30 cellular contexts compared by ENCODE assay signal in the genomic region with DNA sequence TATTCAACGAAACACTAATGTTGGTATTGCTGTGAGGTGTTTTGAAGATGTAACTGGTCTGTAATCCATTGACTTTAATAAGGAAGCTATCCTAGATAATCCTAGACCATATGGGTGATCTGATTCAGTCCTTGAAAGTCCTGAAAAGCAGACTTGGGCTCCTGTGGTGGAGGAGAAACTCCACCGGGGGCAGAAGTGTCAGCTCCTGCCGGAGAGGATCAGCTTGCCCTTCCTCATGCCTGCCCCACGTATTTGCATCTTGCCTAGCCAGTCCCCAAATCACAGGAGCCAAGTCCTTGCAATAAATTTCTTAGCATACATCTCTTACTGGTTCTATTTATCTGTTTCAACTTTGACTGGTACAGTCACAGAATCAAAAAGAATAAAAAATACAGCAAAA.
DNase-seq lines count a peak whose midpoint lies in the region; ATAC-seq and TF ChIP-seq lines count a peak whose summit lies in the region.
"Had no signal": no experiment of that assay in that cellular context is flagged by ENCODE, and none has a peak within 500 bp of the region (broad histone marks: within the 10 kb centered on the region; RNA-seq: fewer than 3 reads in every experiment).

No MANE protein-coding gene starts in this region.

- H3K27me3 ChIP-seq in Karpas-422 (ENCODE audit: low read length) (peaks cover 3% of the 10 kb centered on the region; the same call in 1 of the 2 replicates), gastrocnemius medialis (no peaks in the 10 kb centered on the region)
- H3K27me3 ChIP-seq: ascending aorta, gastroesophageal sphincter, hepatocyte, ovary, upper lobe of left lung had no signal

- H3K4me1 ChIP-seq in Karpas-422 (ENCODE audit: low read length) (peaks cover 11% of the 10 kb centered on the region), gastrocnemius medialis (no peaks in the 10 kb centered on the region)
- H3K4me1 ChIP-seq: ascending aorta, gastroesophageal sphincter, upper lobe of left lung had no signal

- H3K36me3 Mint-ChIP-seq in WTC11 = no peaks in the 10 kb centered on the region
- no peaks in the 10 kb centered on the region for H3K36me3 Mint-ChIP-seq in nephron progenitor cell (ENCODE audit: low read depth)
- H3K36me3 Mint-ChIP-seq: activated naive CD8-positive, alpha-beta T cell treated with anti-CD3 and anti-CD28 coated beads, Interleukin-2, amount 10 ng/mL, durations not matched to agents 7 days and 5 days; stimulated activated memory B cell treated with anti-CD40 and anti-IgM and Interleukin-4, amounts not matched to agents 10 μg/mL and 1 μg/mL and 100 μg/mL, for 72 hours had no signal

- TF ChIP-seq CTCF in WTC11 (IDR thresholded peaks at IDR 0.05) (no peak), nephron progenitor cell (IDR thresholded peaks at IDR 0.05) (no peak), gastrocnemius medialis (IDR thresholded peaks at IDR 0.05 in 4 of 5, conservative IDR thresholded peaks at IDR 0.05 in 1 of 5) (no peak)

- H3K4me1 Mint-ChIP-seq in WTC11 (peaks cover 13% of the 10 kb centered on the region), nephron progenitor cell (peaks cover 38% of the 10 kb centered on the region)
- H3K4me1 Mint-ChIP-seq: activated naive CD8-positive, alpha-beta T cell treated with anti-CD3 and anti-CD28 coated beads, Interleukin-2, amount 10 ng/mL, durations not matched to agents 7 days and 5 days; immature natural killer cell; stimulated activated memory B cell treated with anti-CD40 and anti-IgM and Interleukin-4, amounts not matched to agents 10 μg/mL and 1 μg/mL and 100 μg/mL, for 72 hours had no signal

- in situ Hi-C loops in gastrocnemius medialis (cut with MboI; ENCODE audit: low sequenced_read_pairs in 4 of 4) = no loop called here

- no peak overlapping the region for H3K27ac ChIP-seq in Karpas-422 (ENCODE audit: low read length)
- H3K27ac ChIP-seq in gastrocnemius medialis = no peak overlapping the region
- H3K27ac ChIP-seq: 22Rv1, ascending aorta, C4-2B, gastroesophageal sphincter, hepatocyte, ovary, upper lobe of left lung had no signal

- no peak overlapping the region for H3K9ac ChIP-seq in Karpas-422 (ENCODE audit: low read length)

- no peaks in the 10 kb centered on the region for H3K79me2 ChIP-seq in Karpas-422 (ENCODE audit: low read length)
- H3K79me2 ChIP-seq: hepatocyte had no signal

- H4K20me1 ChIP-seq in Karpas-422 (ENCODE audit: insufficient read depth, low read depth, low read length) = no peaks in the 10 kb centered on the region

- TF ChIP-seq POLR2A in gastrocnemius medialis (IDR thresholded peaks at IDR 0.05) = no peak

- H3K27me3 Mint-ChIP-seq in WTC11 (ENCODE audit: low read depth) (no peaks in the 10 kb centered on the region), nephron progenitor cell (ENCODE audit: low read depth, poor library complexity) (peaks cover 27% of the 10 kb centered on the region)
- H3K27me3 Mint-ChIP-seq: activated naive CD8-positive, alpha-beta T cell treated with anti-CD3 and anti-CD28 coated beads, Interleukin-2, amount 10 ng/mL, durations not matched to agents 7 days and 5 days; stimulated activated memory B cell treated with anti-CD40 and anti-IgM and Interleukin-4, amounts not matched to agents 10 μg/mL and 1 μg/mL and 100 μg/mL, for 72 hours had no signal

- no peak overlapping the region for H2AFZ ChIP-seq in Karpas-422 (ENCODE audit: low read length)
- H2AFZ ChIP-seq: hepatocyte had no signal

- DNase-seq in DMS 273 (lab: John Stamatoyannopoulos, UW; ENCODE audit: unreplicated experiment) (peak; percentile 54), DMS 273 treated with DMSO at 0.1 percent for 48 hours (lab: John Stamatoyannopoulos, UW) (no peak), Karpas-422 (no peak), WTC11 (ENCODE audit: low spot score) (peak; percentile 51), nephron progenitor cell (peak; percentile 9), gastrocnemius medialis (no peak)
- no peak for DNase-seq in activated CD4-positive, CD25-positive, alpha-beta regulatory T cell treated with anti-CD3 and anti-CD28 coated beads, Interleukin-2, amount 50 U/mL, for 72 hours
- DNase-seq: activated CD4-positive, alpha-beta T cell treated with anti-CD3 and anti-CD28 coated beads for 4 hours; activated effector memory CD4-positive, alpha-beta T cell treated with anti-CD3 and anti-CD28 coated beads, Interleukin-2, amount 50 U/mL, for 16 hours; activated naive CD8-positive, alpha-beta T cell treated with anti-CD3 and anti-CD28 coated beads, Interleukin-2, amount 10 ng/mL, durations not matched to agents 7 days and 5 days; COR-L47; DMS79; immature natural killer cell; left colon; mucosa of descending colon; NCI-H1105 treated with DMSO at 0.1 percent for 48 hours; NCI-H187 treated with DMSO at 0.1 percent for 48 hours; ovary; SIG-M5; substantia nigra; upper lobe of left lung had no signal

- H3K4me3 ChIP-seq in Karpas-422 (ENCODE audit: low read length) = no peak overlapping the region
- H3K4me3 ChIP-seq in gastrocnemius medialis = no peak overlapping the region
- H3K4me3 ChIP-seq: ascending aorta, gastroesophageal sphincter, hepatocyte, K562, mucosa of descending colon, ovary, upper lobe of left lung had no signal

- H3K9me3 ChIP-seq in Karpas-422 (ENCODE audit: low read length) (no peaks in the 10 kb centered on the region), gastrocnemius medialis (no peaks in the 10 kb centered on the region)
- H3K9me3 ChIP-seq: ascending aorta, gastroesophageal sphincter, ovary, upper lobe of left lung had no signal

- no peaks in the 10 kb centered on the region for H3K9me3 Mint-ChIP-seq in WTC11
- H3K9me3 Mint-ChIP-seq in nephron progenitor cell = no peaks in the 10 kb centered on the region
- H3K9me3 Mint-ChIP-seq: nephron had no signal

- H3K36me3 ChIP-seq in Karpas-422 (ENCODE audit: insufficient read depth, low read length) (no peaks in the 10 kb centered on the region), gastrocnemius medialis (no peaks in the 10 kb centered on the region)
- H3K36me3 ChIP-seq: ascending aorta, gastroesophageal sphincter, ovary, upper lobe of left lung had no signal

- ATAC-seq in WTC11 (peak; percentile 90), gastrocnemius medialis (no peak), HG02798 (IDR thresholded peaks at IDR 0.05; ENCODE audit: poor library complexity, unreplicated experiment) (no peak)
- ATAC-seq: gastroesophageal sphincter; K562; left colon; mucosa of descending colon; stimulated activated memory B cell treated with anti-CD40 and anti-IgM and Interleukin-4, amounts not matched to agents 10 μg/mL and 1 μg/mL and 100 μg/mL, for 72 hours had no signal

- H3K27ac Mint-ChIP-seq in WTC11 (no peak overlapping the region), nephron progenitor cell (no peak overlapping the region)
- H3K27ac Mint-ChIP-seq: activated naive CD8-positive, alpha-beta T cell treated with anti-CD3 and anti-CD28 coated beads, Interleukin-2, amount 10 ng/mL, durations not matched to agents 7 days and 5 days; immature natural killer cell; nephron; stimulated activated memory B cell treated with anti-CD40 and anti-IgM and Interleukin-4, amounts not matched to agents 10 μg/mL and 1 μg/mL and 100 μg/mL, for 72 hours had no signal

- no peak overlapping the region for H3K4me3 Mint-ChIP-seq in WTC11
- no peak overlapping the region for H3K4me3 Mint-ChIP-seq in nephron progenitor cell
- H3K4me3 Mint-ChIP-seq: activated naive CD8-positive, alpha-beta T cell treated with anti-CD3 and anti-CD28 coated beads, Interleukin-2, amount 10 ng/mL, durations not matched to agents 7 days and 5 days; immature natural killer cell; nephron; stimulated activated memory B cell treated with anti-CD40 and anti-IgM and Interleukin-4, amounts not matched to agents 10 μg/mL and 1 μg/mL and 100 μg/mL, for 72 hours had no signal

- peak overlapping the region; percentile 8 for H3K4me2 ChIP-seq in Karpas-422 (ENCODE audit: low read depth, low read length, poor library complexity, severe bottlenecking)
- H3K4me2 ChIP-seq: hepatocyte had no signal

- H3K9me2 ChIP-seq in Karpas-422 (replicated peaks; ENCODE audit: insufficient read depth, low read length) = no peaks in the 10 kb centered on the region

- intact Hi-C loops in gastrocnemius medialis (cut with DNase I; ENCODE audit: low total_unique reads) = no loop called here

- CTCF ChIA-PET in WTC11 (lab: Charles Lee) = interaction anchor here (0.6 to 2.1 kb wide), 4 partner anchors 417 to 554 kb away, joined by 3 to 6 read pairs (median 4); no protein-coding TSS in a partner anchor

- POLR2A ChIA-PET in WTC11 (lab: Charles Lee) = no interaction called here

TF ChIP-seq in WTC11, 78 proteins besides CTCF, POLR2A, EP300 and RAD21 (continues in another document):
- TF ChIP-seq CBFB (CRISPR knock-in tag; IDR thresholded peaks at IDR 0.05; ENCODE audit: low read depth) (no peak), ZNF512 (CRISPR knock-in tag; IDR thresholded peaks at IDR 0.05; ENCODE audit: borderline replicate concordance) (no peak), ZNF263 (CRISPR knock-in tag; IDR thresholded peaks at IDR 0.05; ENCODE audit: low read depth) (no peak), ZNF232 (CRISPR knock-in tag; IDR thresholded peaks at IDR 0.05) (no peak), GRHL2 (CRISPR knock-in tag; IDR thresholded peaks at IDR 0.05; ENCODE audit: insufficient replicate concordance, severe bottlenecking) (no peak)
- TF ChIP-seq, protein P1, sequence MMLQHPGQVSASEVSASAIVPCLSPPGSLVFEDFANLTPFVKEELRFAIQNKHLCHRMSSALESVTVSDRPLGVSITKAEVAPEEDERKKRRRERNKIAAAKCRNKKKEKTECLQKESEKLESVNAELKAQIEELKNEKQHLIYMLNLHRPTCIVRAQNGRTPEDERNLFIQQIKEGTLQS (CRISPR knock-in tag; conservative IDR thresholded peaks at IDR 0.05) = no peak

Comparison
In these comparisons a context has a peak if more than half of its experiments do, and no peak if none do; other contexts are left out.
1. DNase-seq: peak in DMS 273 (single experiment), WTC11 (single experiment) and nephron progenitor cell (single experiment); none in DMS 273 treated with DMSO at 0.1 percent for 48 hours (single experiment), Karpas-422 (single experiment), activated CD4-positive, CD25-positive, alpha-beta regulatory T cell treated with anti-CD3 and anti-CD28 coated beads, Interleukin-2, amount 50 U/mL, for 72 hours (single experiment) and gastrocnemius medialis (0 of 2).